In genomic region chr11:79212711-79213110, GRCh38 we compare ENCODE assay signal across 19 cellular contexts.
DNase-seq lines count a peak whose midpoint lies in the region; ATAC-seq, FAIRE-seq and TF ChIP-seq lines count a peak whose summit lies in the region.
"Had no signal": no experiment of that assay in that cellular context is flagged by ENCODE, and none has a peak within 500 bp of the region (broad histone marks: within the 10 kb centered on the region; RNA-seq: fewer than 3 reads in every experiment).

No MANE protein-coding gene starts in this region.

- ATAC-seq in HG03342 (IDR thresholded peaks at IDR 0.05; ENCODE audit: unreplicated experiment) (peak; percentile 46), GM18858 (IDR thresholded peaks at IDR 0.05; ENCODE audit: unreplicated experiment) (no peak)
- ATAC-seq: activated CD8-positive, alpha-beta memory T cell treated with anti-CD3 and anti-CD28 coated beads, Interleukin-2, amount 10 ng/mL, durations not matched to agents 7 days and 5 days had no signal

- peaks cover 24% of the 10 kb centered on the region for H3K4me1 Mint-ChIP-seq in nephron progenitor cell
- H3K4me1 Mint-ChIP-seq in HFFc6 (ENCODE audit: low read depth): no peaks in the 10 kb centered on the region; the same call in 1 of the 2 replicates
- H3K4me1 Mint-ChIP-seq: activated CD8-positive, alpha-beta memory T cell treated with anti-CD3 and anti-CD28 coated beads, Interleukin-2, amount 10 ng/mL, durations not matched to agents 7 days and 5 days had no signal

- H3K27me3 Mint-ChIP-seq in nephron progenitor cell (ENCODE audit: low read depth, poor library complexity) (no peaks in the 10 kb centered on the region), HFFc6 (ENCODE audit: insufficient read depth) (no peaks in the 10 kb centered on the region; the same call in 1 of the 2 replicates)
- H3K27me3 Mint-ChIP-seq: activated CD8-positive, alpha-beta memory T cell treated with anti-CD3 and anti-CD28 coated beads, Interleukin-2, amount 10 ng/mL, durations not matched to agents 7 days and 5 days had no signal

- DNase-seq in DMS53 (lab: John Stamatoyannopoulos, UW) (peak; percentile 76), epithelial cell of proximal tubule (ENCODE audit: low read depth) (peak; percentile 85), nephron progenitor cell (peak; percentile 48), GM19239 (ENCODE audit: insufficient read length, low spot score) (no peak), HFFc6 (no peak), HUDEP-2 (lab: John Stamatoyannopoulos, UW; ENCODE audit: unreplicated experiment in 76 of 76) (no peak)
- DNase-seq: activated CD4-positive, alpha-beta T cell treated with anti-CD3 and anti-CD28 coated beads for 1 hour; activated CD8-positive, alpha-beta memory T cell treated with anti-CD3 and anti-CD28 coated beads, Interleukin-2, amount 10 ng/mL, durations not matched to agents 7 days and 5 days; activated naive CD4-positive, alpha-beta T cell; Caco-2; cortex of kidney; NCI-H2107; NCI-H748 treated with DMSO at 0.1 percent for 48 hours had no signal

- peaks cover 42% of the 10 kb centered on the region for H3K36me3 Mint-ChIP-seq in nephron progenitor cell (ENCODE audit: low read depth)
- peaks cover 18% of the 10 kb centered on the region for H3K36me3 Mint-ChIP-seq in HFFc6 (ENCODE audit: low read depth)
- H3K36me3 Mint-ChIP-seq: activated CD8-positive, alpha-beta memory T cell treated with anti-CD3 and anti-CD28 coated beads, Interleukin-2, amount 10 ng/mL, durations not matched to agents 7 days and 5 days had no signal

- H3K27ac Mint-ChIP-seq in nephron progenitor cell (peak overlapping the region; percentile 86), HFFc6 (no peak overlapping the region)
- H3K27ac Mint-ChIP-seq: activated CD8-positive, alpha-beta memory T cell treated with anti-CD3 and anti-CD28 coated beads, Interleukin-2, amount 10 ng/mL, durations not matched to agents 7 days and 5 days; T-helper 1 cell treated with Interleukin-12 subunit alpha and Interleukin-12 subunit beta and Interleukin-4 antibody, amounts not matched to agents 30 μg/mL and 1 μg/mL, for 36 hours had no signal

- no peak overlapping the region for H3K4me3 ChIP-seq in epithelial cell of proximal tubule (ENCODE audit: low read depth, low read length)
- H3K4me3 ChIP-seq: HAP-1, vagina had no signal

- peak overlapping the region; percentile 54 for H3K4me3 Mint-ChIP-seq in nephron progenitor cell
- H3K4me3 Mint-ChIP-seq in HFFc6: no peak overlapping the region
- H3K4me3 Mint-ChIP-seq: activated CD8-positive, alpha-beta memory T cell treated with anti-CD3 and anti-CD28 coated beads, Interleukin-2, amount 10 ng/mL, durations not matched to agents 7 days and 5 days; T-helper 1 cell treated with Interleukin-12 subunit alpha and Interleukin-12 subunit beta and Interleukin-4 antibody, amounts not matched to agents 30 μg/mL and 1 μg/mL, for 36 hours had no signal

- no peak for FAIRE-seq in GM19239 (lab: Jason Lieb, UNC)
- FAIRE-seq: keratinocyte had no signal

- H3K9me3 Mint-ChIP-seq in nephron progenitor cell: no peaks in the 10 kb centered on the region
- H3K9me3 Mint-ChIP-seq in HFFc6: no peaks in the 10 kb centered on the region
- H3K9me3 Mint-ChIP-seq: T-helper 1 cell treated with Interleukin-12 subunit alpha and Interleukin-12 subunit beta and Interleukin-4 antibody, amounts not matched to agents 30 μg/mL and 1 μg/mL, for 36 hours had no signal

- TF ChIP-seq CTCF in epithelial cell of proximal tubule (conservative IDR thresholded peaks at IDR 0.05; ENCODE audit: low read depth, low read length) (no peak), nephron progenitor cell (IDR thresholded peaks at IDR 0.05) (no peak), HFFc6 (IDR thresholded peaks at IDR 0.05) (no peak)

Comparison
In these comparisons a context has a peak if more than half of its experiments do, and no peak if none do; other contexts are left out.
1. DNase-seq: peak in DMS53 (single experiment), epithelial cell of proximal tubule (single experiment) and nephron progenitor cell (single experiment); none in GM19239 (single experiment), HFFc6 (single experiment) and HUDEP-2 (0 of 76).